10 cellular contexts compared by ENCODE assay signal in genomic region chr6:147390909-147391536, GRCh38.
DNase-seq lines count a peak whose midpoint lies in the region; TF ChIP-seq lines count a peak whose summit lies in the region.
"Had no signal": no experiment of that assay in that cellular context is flagged by ENCODE, and none has a peak within 500 bp of the region (broad histone marks: within the 10 kb centered on the region; RNA-seq: fewer than 3 reads in every experiment).

No MANE protein-coding gene starts in this region.

- POLR2A ChIA-PET in activated CD4-positive, alpha-beta memory T cell treated with anti-CD3 and anti-CD28 coated beads for 36 hours (lab: Charles Lee): no interaction called here

- H3K27ac Mint-ChIP-seq in activated naive CD4-positive, alpha-beta T cell treated with anti-CD3 and anti-CD28 coated beads for 36 hours: no peak overlapping the region
- no peak overlapping the region for H3K27ac Mint-ChIP-seq in activated CD4-positive, alpha-beta memory T cell treated with anti-CD3 and anti-CD28 coated beads for 36 hours

- intact Hi-C loops in activated naive CD4-positive, alpha-beta T cell treated with anti-CD3 and anti-CD28 coated beads for 36 hours (cut with micrococcal nuclease): loop anchor here (1.0 to 5.0 kb wide), 3 partner anchors 116 to 861 kb away; no protein-coding TSS in a partner anchor
- intact Hi-C loops in activated CD4-positive, alpha-beta memory T cell treated with anti-CD3 and anti-CD28 coated beads for 36 hours (cut with micrococcal nuclease): loop anchor here (5.0 kb wide), 1 partner anchor 776 kb away; no protein-coding TSS in a partner anchor

- CTCF ChIA-PET in activated naive CD4-positive, alpha-beta T cell treated with anti-CD3 and anti-CD28 coated beads for 36 hours (lab: Charles Lee): interaction anchor here (1.2 to 1.3 kb wide), 2 partner anchors 115 to 759 kb away, joined by 4 to 5 read pairs; no protein-coding TSS in a partner anchor
- CTCF ChIA-PET in activated CD4-positive, alpha-beta memory T cell treated with anti-CD3 and anti-CD28 coated beads for 36 hours (lab: Charles Lee): no interaction called here

- H3K4me3 Mint-ChIP-seq in activated naive CD4-positive, alpha-beta T cell treated with anti-CD3 and anti-CD28 coated beads for 36 hours: no peak overlapping the region
- no peak overlapping the region for H3K4me3 Mint-ChIP-seq in activated CD4-positive, alpha-beta memory T cell treated with anti-CD3 and anti-CD28 coated beads for 36 hours

- H3K4me3 ChIP-seq in fibroblast of pulmonary artery (replicated peaks; ENCODE audit: low read depth, low read length): no peak overlapping the region
- H3K4me3 ChIP-seq: thoracic aorta had no signal

- no peaks in the 10 kb centered on the region for H3K4me1 Mint-ChIP-seq in activated naive CD4-positive, alpha-beta T cell treated with anti-CD3 and anti-CD28 coated beads for 36 hours (ENCODE audit: low read depth)
- H3K4me1 Mint-ChIP-seq in activated CD4-positive, alpha-beta memory T cell treated with anti-CD3 and anti-CD28 coated beads for 36 hours (ENCODE audit: low read depth): peaks cover 6% of the 10 kb centered on the region

- no peaks in the 10 kb centered on the region for H3K27me3 Mint-ChIP-seq in activated naive CD4-positive, alpha-beta T cell treated with anti-CD3 and anti-CD28 coated beads for 36 hours (ENCODE audit: low read depth)
- no peaks in the 10 kb centered on the region for H3K27me3 Mint-ChIP-seq in activated CD4-positive, alpha-beta memory T cell treated with anti-CD3 and anti-CD28 coated beads for 36 hours

- H3K36me3 Mint-ChIP-seq in activated naive CD4-positive, alpha-beta T cell treated with anti-CD3 and anti-CD28 coated beads for 36 hours (ENCODE audit: low read depth): no peaks in the 10 kb centered on the region
- no peaks in the 10 kb centered on the region for H3K36me3 Mint-ChIP-seq in activated CD4-positive, alpha-beta memory T cell treated with anti-CD3 and anti-CD28 coated beads for 36 hours

- DNase-seq in activated naive CD4-positive, alpha-beta T cell treated with anti-CD3 and anti-CD28 coated beads for 36 hours: peak; percentile 44
- DNase-seq in activated naive CD4-positive, alpha-beta T cell treated with Interleukin-2 at 50 U/mL for 16 hours: no peak
- DNase-seq in RPMI7951 (ENCODE audit: low read depth) (peak; percentile 4), fibroblast of pulmonary artery (ENCODE audit: low read depth) (peak; percentile 51), superior temporal gyrus (ENCODE audit: extremely low spot score) (peak; percentile 70), NCI-H774 (lab: John Stamatoyannopoulos, UW) (no peak)
- no peak for DNase-seq in activated CD4-positive, alpha-beta memory T cell treated with anti-CD3 and anti-CD28 coated beads for 36 hours
- DNase-seq in stimulated activated CD4-positive, alpha-beta T cell treated with anti-CD3 and anti-CD28 coated beads, Interleukin-2, amount 100 ng/mL, for 48 hours: no peak
- DNase-seq: GF-D8 had no signal

- TF ChIP-seq CTCF in fibroblast of pulmonary artery (IDR thresholded peaks at IDR 0.05; ENCODE audit: low read length, missing control alignments): peak; percentile 43

- no peaks in the 10 kb centered on the region for H3K9me3 Mint-ChIP-seq in activated naive CD4-positive, alpha-beta T cell treated with anti-CD3 and anti-CD28 coated beads for 36 hours
- H3K9me3 Mint-ChIP-seq in activated CD4-positive, alpha-beta memory T cell treated with anti-CD3 and anti-CD28 coated beads for 36 hours: no peaks in the 10 kb centered on the region

Comparison
In these comparisons a context has a peak if more than half of its experiments do, and no peak if none do; other contexts are left out.
1. DNase-seq: peak in activated naive CD4-positive, alpha-beta T cell treated with anti-CD3 and anti-CD28 coated beads for 36 hours (single experiment), RPMI7951 (single experiment), fibroblast of pulmonary artery (single experiment) and superior temporal gyrus (single experiment); none in activated naive CD4-positive, alpha-beta T cell treated with Interleukin-2 at 50 U/mL for 16 hours (single experiment), activated CD4-positive, alpha-beta memory T cell treated with anti-CD3 and anti-CD28 coated beads for 36 hours (single experiment), NCI-H774 (single experiment) and stimulated activated CD4-positive, alpha-beta T cell treated with anti-CD3 and anti-CD28 coated beads, Interleukin-2, amount 100 ng/mL, for 48 hours (0 of 2).